1 cellular context compared by ENCODE assay signal in the genomic region with DNA sequence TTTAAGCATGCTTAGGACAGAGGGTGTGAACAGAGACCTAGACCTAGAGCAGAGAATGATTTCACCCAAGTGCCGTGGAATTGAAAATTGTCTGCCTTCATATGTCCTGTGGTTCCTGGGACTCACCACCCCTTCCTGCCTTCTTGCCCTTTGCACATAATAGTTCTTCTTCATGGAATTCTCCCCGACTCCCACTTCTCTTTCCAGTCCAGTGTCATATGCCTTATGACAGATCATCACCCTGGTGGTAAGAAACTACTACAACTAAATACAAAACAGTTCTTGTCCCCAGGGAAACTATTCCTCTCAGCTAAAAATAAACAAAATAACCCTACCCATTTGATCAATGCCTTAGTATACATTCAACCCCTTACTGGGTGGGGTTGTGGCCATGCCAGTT.
TF ChIP-seq lines count a peak whose summit lies in the region.

No MANE protein-coding gene starts in this region.

TF ChIP-seq in H1, 55 proteins besides CTCF, POLR2A, EP300 and RAD21:
- no peak for TF ChIP-seq HDAC6 (IDR thresholded peaks at IDR 0.05; ENCODE audit: low read depth, low read length)
